In the genomic region with DNA sequence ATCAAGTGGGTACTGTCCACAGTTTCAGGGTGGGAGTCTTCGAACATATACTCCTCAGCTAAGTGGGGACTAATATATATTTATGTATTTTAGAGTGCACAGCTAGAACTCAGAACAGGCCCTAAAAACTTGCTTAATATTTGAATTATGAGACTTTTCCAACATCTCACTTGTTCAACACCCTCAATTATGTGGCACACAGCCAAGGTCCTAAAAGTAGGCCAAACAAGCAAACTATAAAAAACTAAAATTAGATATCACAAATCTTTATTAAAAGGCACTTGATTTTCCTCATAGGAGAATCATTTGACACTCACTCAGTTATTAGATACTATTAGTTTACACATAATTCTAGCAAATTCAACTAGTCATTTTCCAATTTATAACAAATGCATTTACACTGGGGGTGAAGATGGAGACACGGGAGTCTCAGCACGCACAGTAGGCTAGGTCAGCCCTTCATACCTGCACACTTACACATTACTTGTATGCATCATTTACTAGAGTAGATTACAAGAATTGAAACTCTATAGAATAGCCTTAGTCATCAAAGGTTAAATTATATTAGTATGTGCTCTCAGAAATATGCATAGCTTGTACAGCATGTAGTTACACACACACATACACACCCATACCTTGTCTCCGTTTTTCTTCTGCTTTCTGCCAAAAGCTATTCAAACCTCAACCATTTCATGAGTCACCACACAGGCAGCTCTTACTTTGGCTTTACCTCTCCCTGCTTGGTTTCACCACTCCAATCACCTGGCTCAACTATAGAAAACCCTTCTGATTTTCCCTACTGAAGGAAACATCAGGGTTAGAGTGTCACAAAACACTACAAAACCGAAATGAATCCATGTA, we compare ENCODE assay signal across 10 cellular contexts.
DNase-seq lines count a peak whose midpoint lies in the region; ATAC-seq and TF ChIP-seq lines count a peak whose summit lies in the region.
"Had no signal": no experiment of that assay in that cellular context is flagged by ENCODE, and none has a peak within 500 bp of the region (broad histone marks: within the 10 kb centered on the region; RNA-seq: fewer than 3 reads in every experiment).

No MANE protein-coding gene starts in this region.

- intact Hi-C loops in sigmoid colon (cut with DNase I) = no loop called here

- WGBS in sigmoid colon, 2 donors = 68 to 73% methylated on average over 5 of the region's 5 CpGs

- H3K36me3 ChIP-seq in sigmoid colon = no peaks in the 10 kb centered on the region

- POLR2A ChIA-PET in GM10248 (lab: Yijun Ruan, JAX) = no interaction called here

- no peak overlapping the region for H3K4me3 ChIP-seq in NB4 (ENCODE audit: low read depth, low read length)
- no peak overlapping the region for H3K4me3 ChIP-seq in epithelial cell of proximal tubule (ENCODE audit: low read depth, low read length)
- H3K4me3 ChIP-seq in sigmoid colon = no peak overlapping the region

- H3K4me1 ChIP-seq in sigmoid colon = peaks cover 0 to 28% (median 17%) of the 10 kb centered on the region in 4 donors

- peak; percentile 22 for DNase-seq in GM10248 (ENCODE audit: extremely low spot score)
- peak; percentile 21 for DNase-seq in NB4 (ENCODE audit: low read depth)
- peak; percentile 58 for DNase-seq in epithelial cell of proximal tubule (ENCODE audit: low read depth)
- DNase-seq in sigmoid colon = peak; percentile 68
- no peak for DNase-seq in NCI-H524 (lab: John Stamatoyannopoulos, UW)
- DNase-seq in NCI-H2171 treated with DMSO at 0.1 percent for 48 hours (lab: John Stamatoyannopoulos, UW) = no peak
- no peak for DNase-seq in NCI-H2227 (lab: John Stamatoyannopoulos, UW; ENCODE audit: unreplicated experiment)
- DNase-seq: activated B cell treated with CpG ODN at 0.5 μM for 24 hours had no signal

- CTCF ChIA-PET in GM10248 (lab: Yijun Ruan, JAX) = no interaction called here

- TF ChIP-seq CTCF in GM10248 (IDR thresholded peaks at IDR 0.05; ENCODE audit: control extremely low read depth, extremely low read depth, low read depth, missing control alignments) (no peak), NB4 (IDR thresholded peaks at IDR 0.05; ENCODE audit: low read depth, low read length) (no peak), epithelial cell of proximal tubule (conservative IDR thresholded peaks at IDR 0.05; ENCODE audit: low read depth, low read length) (no peak), sigmoid colon (IDR thresholded peaks at IDR 0.05) (no peak)

- no peak for ATAC-seq in GM21717 (IDR thresholded peaks at IDR 0.05; ENCODE audit: unreplicated experiment)
- ATAC-seq: sciatic nerve had no signal

- no peak for TF ChIP-seq POLR2A in NB4 (IDR thresholded peaks at IDR 0.05; ENCODE audit: extremely low read depth, insufficient read length)
- no peak for TF ChIP-seq POLR2A in sigmoid colon (IDR thresholded peaks at IDR 0.05)

- H3K27ac ChIP-seq in sigmoid colon = no peak overlapping the region

- H3K27me3 ChIP-seq in sigmoid colon = no peaks in the 10 kb centered on the region

- no peak for TF ChIP-seq EP300 in sigmoid colon (IDR thresholded peaks at IDR 0.05)

- no peaks in the 10 kb centered on the region for H3K9me3 ChIP-seq in sigmoid colon

Comparison
In these comparisons a context has a peak if more than half of its experiments do, and no peak if none do; other contexts are left out.
1. DNase-seq: peak in GM10248 (single experiment), NB4 (single experiment), epithelial cell of proximal tubule (single experiment) and sigmoid colon (single experiment); none in NCI-H524 (0 of 2), NCI-H2171 treated with DMSO at 0.1 percent for 48 hours (single experiment) and NCI-H2227 (single experiment).